Comparison of ENCODE assay signal across 1 cellular context in the genomic region with DNA sequence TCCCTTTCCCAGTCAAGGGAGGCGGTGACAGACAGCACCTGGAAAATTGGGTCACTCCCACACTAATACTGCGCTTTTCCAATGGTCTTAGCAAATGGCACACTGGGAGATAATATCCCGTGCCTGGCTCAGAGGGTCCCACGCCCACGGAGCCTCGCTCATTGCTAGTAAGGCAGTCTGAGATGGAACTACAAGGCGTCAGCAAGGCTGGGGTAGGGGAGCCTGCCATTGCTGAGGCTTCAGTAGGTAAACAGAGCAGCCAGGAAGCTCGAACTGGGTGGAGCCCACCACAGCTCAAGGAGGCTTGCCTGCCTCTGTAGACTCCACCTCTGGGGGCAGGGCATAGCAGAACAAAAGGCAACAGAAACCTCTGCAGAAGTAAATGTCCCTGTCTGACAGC.
TF ChIP-seq lines count a peak whose summit lies in the region.

No MANE protein-coding gene starts in this region.

TF ChIP-seq in WTC11, 78 proteins besides CTCF, POLR2A, EP300 and RAD21:
- TF ChIP-seq FOXK1 (CRISPR knock-in tag; IDR thresholded peaks at IDR 0.05) = 0 out of 2 replicates have a peak, but pooled peaks have one; percentile 30
